In the genomic region with DNA sequence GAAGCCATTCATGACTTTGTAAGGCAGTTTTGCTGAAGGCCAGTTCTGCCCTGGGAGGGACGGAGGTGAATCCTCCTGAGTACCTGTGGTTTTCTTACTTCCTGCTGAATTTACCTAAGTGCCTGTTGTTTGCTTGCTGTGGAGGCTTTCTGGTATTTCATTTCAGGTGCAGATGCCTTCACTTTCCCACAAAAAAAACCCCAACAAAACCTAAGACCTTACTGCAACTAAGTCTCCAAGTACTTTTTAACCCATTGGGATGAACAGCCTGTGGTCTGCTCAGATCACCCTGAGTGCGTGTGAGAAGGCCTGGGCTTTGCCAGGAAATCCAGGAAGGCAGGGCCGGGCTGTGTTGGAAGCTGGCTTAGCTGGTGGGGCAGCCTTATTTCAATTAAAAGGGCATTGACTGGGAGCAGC, we compare ENCODE assay signal across 8 cellular contexts.
A peak's percentile ranks its signal among the peaks of the same experiment; 100 is the strongest.
DNase-seq lines count a peak whose midpoint lies in the region; ATAC-seq and TF ChIP-seq lines count a peak whose summit lies in the region.

No MANE protein-coding gene starts in this region.

- no peak overlapping the region for H3K9ac ChIP-seq in BLaER1 treated with 17β-estradiol and CSF1 and Interleukin-3, amounts not matched to agents 10 nM and 100 nM

- H3K4me3 Mint-ChIP-seq in GM23338 (no peak overlapping the region), memory B cell (no peak overlapping the region), HFFc6 (no peak overlapping the region)

- no peak overlapping the region for H3K4me3 ChIP-seq in BLaER1 treated with 17β-estradiol and CSF1 and Interleukin-3, amounts not matched to agents 10 nM and 100 nM
- H3K4me3 ChIP-seq in GM23338 (no peak overlapping the region; the same call in 1 of the 2 replicates), SJCRH30 (no peak overlapping the region)

- 0 out of 2 replicates have a peak, but pooled peaks cover 7% of the 10 kb centered on the region for H3F3A ChIP-seq in GM23338 (replicated peaks; ENCODE audit: low read depth)

- ATAC-seq in GM23338 (peak; percentile 53), memory B cell (ENCODE audit: low read depth) (peak; percentile 80), GM18858 (IDR thresholded peaks at IDR 0.05; ENCODE audit: unreplicated experiment) (no peak)

- TF ChIP-seq CTCF in GM23338 (conservative IDR thresholded peaks at IDR 0.05; ENCODE audit: low read depth in 2 of 2) (no peak), HFFc6 (IDR thresholded peaks at IDR 0.05) (no peak)

- peaks cover 12% of the 10 kb centered on the region for H3K27me3 Mint-ChIP-seq in GM23338 (ENCODE audit: insufficient read depth, low read depth, poor library complexity)
- H3K27me3 Mint-ChIP-seq in memory B cell: peaks cover 2% of the 10 kb centered on the region
- no peaks in the 10 kb centered on the region; the same call in 1 of the 2 replicates for H3K27me3 Mint-ChIP-seq in HFFc6 (ENCODE audit: insufficient read depth)

- peak overlapping the region; percentile 14 to 97 (median 88) for H3K4me2 ChIP-seq in BLaER1 treated with 17β-estradiol and CSF1 and Interleukin-3, amounts not matched to agents 10 nM and 100 nM
- H3K4me2 ChIP-seq in GM23338: peak overlapping the region; percentile 22

- H3K4me1 ChIP-seq in BLaER1 treated with 17β-estradiol and CSF1 and Interleukin-3, amounts not matched to agents 10 nM and 100 nM: peaks cover 60 to 72% (median 66%) of the 10 kb centered on the region in 10 experiments
- H3K4me1 ChIP-seq in GM23338 (ENCODE audit: insufficient read depth) (peaks cover 91% of the 10 kb centered on the region), SJCRH30 (peaks cover 24% of the 10 kb centered on the region)

- H3K27me3 ChIP-seq in BLaER1 treated with 17β-estradiol and CSF1 and Interleukin-3, amounts not matched to agents 10 nM and 100 nM: no peaks in the 10 kb centered on the region
- H3K27me3 ChIP-seq in GM23338 (ENCODE audit: insufficient read depth): no peaks in the 10 kb centered on the region
- no peaks in the 10 kb centered on the region for H3K27me3 ChIP-seq in SJCRH30

- H3K36me3 Mint-ChIP-seq in GM23338 (ENCODE audit: low read depth): peaks cover 25% of the 10 kb centered on the region
- peaks cover 9% of the 10 kb centered on the region for H3K36me3 Mint-ChIP-seq in memory B cell
- peaks cover 31% of the 10 kb centered on the region for H3K36me3 Mint-ChIP-seq in HFFc6 (ENCODE audit: low read depth)

- H3K27ac Mint-ChIP-seq in GM23338 (peak overlapping the region; percentile 78), memory B cell (no peak overlapping the region), HFFc6 (no peak overlapping the region)

- DNase-seq in GM23338 (ENCODE audit: low spot score): peak; percentile 34
- peak; percentile 47 for DNase-seq in astrocyte of the hippocampus (ENCODE audit: low read depth, low spot score)
- DNase-seq in memory B cell (ENCODE audit: low spot score in 2 of 2): no peak
- no peak for DNase-seq in HFFc6
- no peak for DNase-seq in SJCRH30
- no peak for DNase-seq in hepatic stellate cell (ENCODE audit: low spot score)

- H3K27ac ChIP-seq in BLaER1 treated with 17β-estradiol and CSF1 and Interleukin-3, amounts not matched to agents 10 nM and 100 nM: peak overlapping the region in 1 of 11 experiments; percentile 14; a peak in 1 of 22 replicates
- H3K27ac ChIP-seq in GM23338 (ENCODE audit: low read depth) (peak overlapping the region; percentile 78; the same call in 1 of the 2 replicates), SJCRH30 (no peak overlapping the region)

- no peaks in the 10 kb centered on the region for H3K9me2 ChIP-seq in GM23338 (ENCODE audit: insufficient read depth)

- peaks cover 100% of the 10 kb centered on the region for H3K79me2 ChIP-seq in GM23338 (replicated peaks; ENCODE audit: insufficient read depth)

- H3K4me1 Mint-ChIP-seq in GM23338 (peaks cover 78% of the 10 kb centered on the region), memory B cell (peaks cover 35% of the 10 kb centered on the region), HFFc6 (ENCODE audit: low read depth) (peaks cover 48% of the 10 kb centered on the region)

- H3K9me3 ChIP-seq in BLaER1 treated with 17β-estradiol and CSF1 and Interleukin-3, amounts not matched to agents 10 nM and 100 nM (replicated peaks in 1 of 11): peaks cover 15 to 35% (median 32%) of the 10 kb centered on the region in 11 experiments
- H3K9me3 ChIP-seq in SJCRH30 (replicated peaks): no peaks in the 10 kb centered on the region; the same call in 1 of the 2 replicates

- H3K36me3 ChIP-seq in BLaER1 treated with 17β-estradiol and CSF1 and Interleukin-3, amounts not matched to agents 10 nM and 100 nM: peaks cover 34 to 64% (median 44%) of the 10 kb centered on the region in 11 experiments
- H3K36me3 ChIP-seq in GM23338 (ENCODE audit: insufficient read depth) (no peaks in the 10 kb centered on the region), SJCRH30 (no peaks in the 10 kb centered on the region; the same call in 1 of the 2 replicates)

- H4K20me1 ChIP-seq in BLaER1 treated with 17β-estradiol and CSF1 and Interleukin-3, amounts not matched to agents 10 nM and 100 nM: peaks cover 85 to 100% (median 100%) of the 10 kb centered on the region in 11 experiments
- H4K20me1 ChIP-seq in GM23338 (replicated peaks; ENCODE audit: insufficient read depth): peaks cover 82% of the 10 kb centered on the region

- H2AFZ ChIP-seq in GM23338: no peak overlapping the region

- peaks cover 8% of the 10 kb centered on the region for H3K9me3 Mint-ChIP-seq in GM23338
- peaks cover 7% of the 10 kb centered on the region for H3K9me3 Mint-ChIP-seq in memory B cell
- peaks cover 13% of the 10 kb centered on the region for H3K9me3 Mint-ChIP-seq in HFFc6

TF ChIP-seq in GM23338, 12 proteins besides CTCF, POLR2A, EP300 and RAD21:
- no peak for TF ChIP-seq EZH2phosphoT487 (IDR thresholded peaks at IDR 0.05; ENCODE audit: unreplicated experiment)
- TF ChIP-seq STAT1 (IDR thresholded peaks at IDR 0.05; ENCODE audit: unreplicated experiment): no peak
- TF ChIP-seq, protein P1, sequence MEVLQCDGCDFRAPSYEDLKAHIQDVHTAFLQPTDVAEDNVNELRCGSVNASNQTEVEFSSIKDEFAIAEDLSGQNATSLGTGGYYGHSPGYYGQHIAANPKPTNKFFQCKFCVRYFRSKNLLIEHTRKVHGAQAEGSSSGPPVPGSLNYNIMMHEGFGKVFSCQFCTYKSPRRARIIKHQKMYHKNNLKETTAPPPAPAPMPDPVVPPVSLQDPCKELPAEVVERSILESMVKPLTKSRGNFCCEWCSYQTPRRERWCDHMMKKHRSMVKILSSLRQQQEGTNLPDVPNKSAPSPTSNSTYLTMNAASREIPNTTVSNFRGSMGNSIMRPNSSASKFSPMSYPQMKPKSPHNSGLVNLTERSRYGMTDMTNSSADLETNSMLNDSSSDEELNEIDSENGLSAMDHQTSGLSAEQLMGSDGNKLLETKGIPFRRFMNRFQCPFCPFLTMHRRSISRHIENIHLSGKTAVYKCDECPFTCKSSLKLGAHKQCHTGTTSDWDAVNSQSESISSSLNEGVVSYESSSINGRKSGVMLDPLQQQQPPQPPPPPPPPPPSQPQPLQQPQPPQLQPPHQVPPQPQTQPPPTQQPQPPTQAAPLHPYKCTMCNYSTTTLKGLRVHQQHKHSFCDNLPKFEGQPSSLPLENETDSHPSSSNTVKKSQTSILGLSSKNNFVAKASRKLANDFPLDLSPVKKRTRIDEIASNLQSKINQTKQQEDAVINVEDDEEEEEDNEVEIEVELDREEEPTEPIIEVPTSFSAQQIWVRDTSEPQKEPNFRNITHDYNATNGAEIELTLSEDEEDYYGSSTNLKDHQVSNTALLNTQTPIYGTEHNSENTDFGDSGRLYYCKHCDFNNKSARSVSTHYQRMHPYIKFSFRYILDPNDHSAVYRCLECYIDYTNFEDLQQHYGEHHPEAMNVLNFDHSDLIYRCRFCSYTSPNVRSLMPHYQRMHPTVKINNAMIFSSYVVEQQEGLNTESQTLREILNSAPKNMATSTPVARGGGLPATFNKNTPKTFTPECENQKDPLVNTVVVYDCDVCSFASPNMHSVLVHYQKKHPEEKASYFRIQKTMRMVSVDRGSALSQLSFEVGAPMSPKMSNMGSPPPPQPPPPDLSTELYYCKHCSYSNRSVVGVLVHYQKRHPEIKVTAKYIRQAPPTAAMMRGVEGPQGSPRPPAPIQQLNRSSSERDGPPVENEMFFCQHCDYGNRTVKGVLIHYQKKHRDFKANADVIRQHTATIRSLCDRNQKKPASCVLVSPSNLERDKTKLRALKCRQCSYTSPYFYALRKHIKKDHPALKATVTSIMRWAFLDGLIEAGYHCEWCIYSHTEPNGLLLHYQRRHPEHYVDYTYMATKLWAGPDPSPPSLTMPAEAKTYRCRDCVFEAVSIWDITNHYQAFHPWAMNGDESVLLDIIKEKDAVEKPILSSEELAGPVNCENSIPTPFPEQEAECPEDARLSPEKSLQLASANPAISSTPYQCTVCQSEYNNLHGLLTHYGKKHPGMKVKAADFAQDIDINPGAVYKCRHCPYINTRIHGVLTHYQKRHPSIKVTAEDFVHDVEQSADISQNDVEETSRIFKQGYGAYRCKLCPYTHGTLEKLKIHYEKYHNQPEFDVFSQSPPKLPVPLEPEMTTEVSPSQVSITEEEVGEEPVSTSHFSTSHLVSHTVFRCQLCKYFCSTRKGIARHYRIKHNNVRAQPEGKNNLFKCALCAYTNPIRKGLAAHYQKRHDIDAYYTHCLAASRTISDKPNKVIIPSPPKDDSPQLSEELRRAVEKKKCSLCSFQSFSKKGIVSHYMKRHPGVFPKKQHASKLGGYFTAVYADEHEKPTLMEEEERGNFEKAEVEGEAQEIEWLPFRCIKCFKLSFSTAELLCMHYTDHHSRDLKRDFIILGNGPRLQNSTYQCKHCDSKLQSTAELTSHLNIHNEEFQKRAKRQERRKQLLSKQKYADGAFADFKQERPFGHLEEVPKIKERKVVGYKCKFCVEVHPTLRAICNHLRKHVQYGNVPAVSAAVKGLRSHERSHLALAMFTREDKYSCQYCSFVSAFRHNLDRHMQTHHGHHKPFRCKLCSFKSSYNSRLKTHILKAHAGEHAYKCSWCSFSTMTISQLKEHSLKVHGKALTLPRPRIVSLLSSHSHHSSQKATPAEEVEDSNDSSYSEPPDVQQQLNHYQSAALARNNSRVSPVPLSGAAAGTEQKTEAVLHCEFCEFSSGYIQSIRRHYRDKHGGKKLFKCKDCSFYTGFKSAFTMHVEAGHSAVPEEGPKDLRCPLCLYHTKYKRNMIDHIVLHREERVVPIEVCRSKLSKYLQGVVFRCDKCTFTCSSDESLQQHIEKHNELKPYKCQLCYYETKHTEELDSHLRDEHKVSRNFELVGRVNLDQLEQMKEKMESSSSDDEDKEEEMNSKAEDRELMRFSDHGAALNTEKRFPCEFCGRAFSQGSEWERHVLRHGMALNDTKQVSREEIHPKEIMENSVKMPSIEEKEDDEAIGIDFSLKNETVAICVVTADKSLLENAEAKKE (CRISPR knock-in tag; IDR thresholded peaks at IDR 0.05): peak; percentile 68; the same call in 1 of the 2 replicates

Comparison
In these comparisons a context has a peak if more than half of its experiments do, and no peak if none do; other contexts are left out.
1. DNase-seq: peak in GM23338 (single experiment) and astrocyte of the hippocampus (single experiment); none in memory B cell (0 of 2), HFFc6 (single experiment), SJCRH30 (0 of 2) and hepatic stellate cell (single experiment).